Comparison of ENCODE assay signal across 8 cellular contexts in genomic region chr21:17585875-17586450, GRCh38. TPM values are rescaled to one million over a fixed set of nuclear protein-coding genes. Genes with fewer than 3 reads are reported as not detected.
DNase-seq lines count a peak whose midpoint lies in the region; ATAC-seq and TF ChIP-seq lines count a peak whose summit lies in the region.

No MANE protein-coding gene starts in this region.

- no peak overlapping the region for H3K4me2 ChIP-seq in hepatocyte

- H3K36me3 ChIP-seq in hepatocyte (replicated peaks; ENCODE audit: insufficient read depth, low read depth) (no peaks in the 10 kb centered on the region), testis (ENCODE audit: low read depth, missing control alignments) (no peaks in the 10 kb centered on the region)

- CTCF ChIA-PET in activated CD8-positive, alpha-beta T cell treated with anti-CD3 and anti-CD28 coated beads, Interleukin-2, amount 10 ng/mL, durations not matched to agents 7 days and 5 days (lab: Charles Lee), result interaction anchor here (1.0 to 2.3 kb wide), 10 partner anchors 10 to 200 kb away, joined by 3 to 39 read pairs (median 5); no protein-coding TSS in a partner anchor

- H3K4me1 ChIP-seq in hepatocyte (ENCODE audit: insufficient read depth), result no peaks in the 10 kb centered on the region
- peaks cover 6% of the 10 kb centered on the region for H3K4me1 ChIP-seq in testis

- no peaks in the 10 kb centered on the region for H4K20me1 ChIP-seq in hepatocyte (ENCODE audit: insufficient read depth, poor library complexity, severe bottlenecking)

- WGBS in hepatocyte (ENCODE audit: low lambda C conversion rate, missing lambda C conversion rate), result 36% methylated on average over 3 of the region's 3 CpGs
- 19 to 32% methylated on average over 3 of the region's 3 CpGs for WGBS in testis, 2 donors

- H3K27ac Mint-ChIP-seq in activated CD8-positive, alpha-beta T cell treated with anti-CD3 and anti-CD28 coated beads, Interleukin-2, amount 10 ng/mL, durations not matched to agents 7 days and 5 days, result no peak overlapping the region

- no peaks in the 10 kb centered on the region for H3K9me3 Mint-ChIP-seq in activated CD8-positive, alpha-beta T cell treated with anti-CD3 and anti-CD28 coated beads, Interleukin-2, amount 10 ng/mL, durations not matched to agents 7 days and 5 days (ENCODE audit: insufficient read depth)

- H3K4me3 ChIP-seq in GM12875 (ENCODE audit: low read depth, low read length) (no peak overlapping the region), hepatocyte (no peak overlapping the region), testis (no peak overlapping the region)

- DNase-seq in AG08396 (ENCODE audit: low spot score), result peak; percentile 17
- peak; percentile 64 for DNase-seq in NCI-H2029 (lab: John Stamatoyannopoulos, UW)
- peak; percentile 33 for DNase-seq in activated CD8-positive, alpha-beta T cell treated with anti-CD3 and anti-CD28 coated beads, Interleukin-2, amount 10 ng/mL, durations not matched to agents 7 days and 5 days
- peak; percentile 53 for DNase-seq in hepatocyte (ENCODE audit: low spot score)
- no peak for DNase-seq in testis
- DNase-seq in activated T-cell treated with anti-CD3 and anti-CD28 coated beads, Interleukin-2, amount 50 U/mL, for 1 hour, result no peak

- no peak for ATAC-seq in activated CD8-positive, alpha-beta T cell treated with anti-CD3 and anti-CD28 coated beads, Interleukin-2, amount 10 ng/mL, durations not matched to agents 7 days and 5 days
- ATAC-seq in GM21381 (IDR thresholded peaks at IDR 0.05; ENCODE audit: unreplicated experiment), result no peak

- H3K9me3 ChIP-seq in hepatocyte (ENCODE audit: low read depth) (no peaks in the 10 kb centered on the region), testis (no peaks in the 10 kb centered on the region)

- no peak for TF ChIP-seq POLR2A in testis (IDR thresholded peaks at IDR 0.05)

- H3K27ac ChIP-seq in hepatocyte (no peak overlapping the region), testis (no peak overlapping the region)

- H3K27me3 ChIP-seq in hepatocyte (no peaks in the 10 kb centered on the region), testis (no peaks in the 10 kb centered on the region)

- H2AFZ ChIP-seq in hepatocyte, result no peak overlapping the region

- TF ChIP-seq CTCF in GM12875 (IDR thresholded peaks at IDR 0.05; ENCODE audit: borderline replicate concordance, insufficient read depth, low read depth, low read length) (peak; percentile 14; the same call in 1 of the 2 replicates), hepatocyte (IDR thresholded peaks at IDR 0.05; ENCODE audit: poor library complexity) (peak; percentile 70), testis (IDR thresholded peaks at IDR 0.05) (peak; percentile 53 to 60 (median 57))

- POLR2A ChIA-PET in activated CD8-positive, alpha-beta T cell treated with anti-CD3 and anti-CD28 coated beads, Interleukin-2, amount 10 ng/mL, durations not matched to agents 7 days and 5 days (lab: Charles Lee), result interaction anchor here (0.6 kb wide), 1 partner anchor 243 kb away, joined by 4 read pairs; no protein-coding TSS in a partner anchor

- peaks cover 4% of the 10 kb centered on the region for H3K27me3 Mint-ChIP-seq in activated CD8-positive, alpha-beta T cell treated with anti-CD3 and anti-CD28 coated beads, Interleukin-2, amount 10 ng/mL, durations not matched to agents 7 days and 5 days (ENCODE audit: low read depth)

- no peaks in the 10 kb centered on the region for H3K4me1 Mint-ChIP-seq in activated CD8-positive, alpha-beta T cell treated with anti-CD3 and anti-CD28 coated beads, Interleukin-2, amount 10 ng/mL, durations not matched to agents 7 days and 5 days (ENCODE audit: low read depth)

- intact Hi-C loops in testis (cut with DNase I; ENCODE audit: low total_unique reads), result loop anchor here (10.0 kb wide), 1 partner anchor 201 kb away; no protein-coding TSS in a partner anchor

- H3K36me3 Mint-ChIP-seq in activated CD8-positive, alpha-beta T cell treated with anti-CD3 and anti-CD28 coated beads, Interleukin-2, amount 10 ng/mL, durations not matched to agents 7 days and 5 days (ENCODE audit: low read depth), result peaks cover 5% of the 10 kb centered on the region

- H3K4me3 Mint-ChIP-seq in activated CD8-positive, alpha-beta T cell treated with anti-CD3 and anti-CD28 coated beads, Interleukin-2, amount 10 ng/mL, durations not matched to agents 7 days and 5 days, result no peak overlapping the region

- no peaks in the 10 kb centered on the region for H3K9me2 ChIP-seq in hepatocyte (replicated peaks; ENCODE audit: insufficient read depth)

- peaks cover 10% of the 10 kb centered on the region for H3K79me2 ChIP-seq in hepatocyte

RNA-seq across cellular contexts. Expression of gene BTG3, which starts 26.7 kb away (rescaled TPM):
- total RNA-seq in activated CD8-positive, alpha-beta T cell treated with anti-CD3 and anti-CD28 coated beads, Interleukin-2, amount 10 ng/mL, durations not matched to agents 7 days and 5 days, result 10 to 100 TPM; 40.7 to 43.3 TPM
- total RNA-seq in hepatocyte, result 57.0 and 62.7 TPM in 2 replicates
- polyA plus RNA-seq in hepatocyte, result 50.7 and 57.5 TPM in 2 replicates
- 100 to 1,000 TPM; 221 to 265 TPM for total RNA-seq in testis
- 83.3 TPM for polyA plus RNA-seq in testis (ENCODE audit: insufficient read depth, low read depth, low replicate concordance)

Comparison
In these comparisons a context has a peak if more than half of its experiments do, and no peak if none do; other contexts are left out.
1. DNase-seq: peak in AG08396 (single experiment), NCI-H2029 (single experiment), activated CD8-positive, alpha-beta T cell treated with anti-CD3 and anti-CD28 coated beads, Interleukin-2, amount 10 ng/mL, durations not matched to agents 7 days and 5 days (single experiment) and hepatocyte (single experiment); none in testis (single experiment) and activated T-cell treated with anti-CD3 and anti-CD28 coated beads, Interleukin-2, amount 50 U/mL, for 1 hour (single experiment).
2. CTCF ChIP-seq: peak in every context shown above with its lines; median percentile 70 in hepatocyte; 57 in testis; 14 in GM12875.